ENCODE assay signal across 20 cellular contexts in the genomic region with DNA sequence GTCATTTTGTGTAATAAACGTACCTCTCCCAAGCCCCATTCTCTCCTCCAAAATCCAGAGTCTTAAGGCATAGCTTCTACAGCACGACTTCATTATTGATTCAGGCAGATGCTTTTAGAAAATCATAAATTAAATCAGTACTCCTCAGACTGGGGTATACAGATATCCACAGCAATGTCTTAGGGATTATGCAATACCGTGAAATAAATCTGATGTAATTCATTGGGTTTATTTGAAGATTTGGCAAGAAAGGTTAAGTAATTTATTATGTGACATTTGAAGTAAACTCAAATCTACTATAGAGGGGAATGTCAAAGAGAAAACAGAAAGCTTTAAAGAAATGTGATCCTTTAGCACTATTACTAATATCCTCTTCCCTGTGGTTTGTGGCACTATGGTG.
DNase-seq lines count a peak whose midpoint lies in the region; ATAC-seq and TF ChIP-seq lines count a peak whose summit lies in the region.
"Had no signal": no experiment of that assay in that cellular context is flagged by ENCODE, and none has a peak within 500 bp of the region (broad histone marks: within the 10 kb centered on the region; RNA-seq: fewer than 3 reads in every experiment).

No MANE protein-coding gene starts in this region.

- ATAC-seq in GM21381 (IDR thresholded peaks at IDR 0.05; ENCODE audit: unreplicated experiment): no peak
- ATAC-seq: CD8-positive, alpha-beta T cell; GM23338 had no signal

- dilution Hi-C loops in mammary epithelial cell (cut with HindIII; ENCODE audit: low sequenced_read_pairs): no loop called here

- BruUV-seq in MCF 10A (replicated peaks; lab: Mats Ljungman, UMichigan) (no TSS peak), mammary epithelial cell (replicated peaks; lab: Mats Ljungman, UMichigan) (no TSS peak)

- H3K4me1 Mint-ChIP-seq in MCF 10A (ENCODE audit: insufficient read depth, unreplicated experiment) (peaks cover 14% of the 10 kb centered on the region), nephron (peaks cover 17% of the 10 kb centered on the region)
- H3K4me1 Mint-ChIP-seq: GM23338 had no signal

- H3K9ac ChIP-seq in mammary epithelial cell (ENCODE audit: insufficient read depth, low read length): no peak overlapping the region
- H3K9ac ChIP-seq: BLaER1 had no signal

- no peak overlapping the region for H2AFZ ChIP-seq in mammary epithelial cell (ENCODE audit: low read depth, low read length)
- H2AFZ ChIP-seq: GM23338, PC-9 had no signal

- 15% methylated on average over 3 of the region's 3 CpGs for WGBS in mammary epithelial cell (ENCODE audit: low coverage, missing lambda C conversion rate)
- 20 to 35% methylated on average over 3 of the region's 3 CpGs for WGBS in esophagus squamous epithelium, 2 donors

- intact Hi-C loops in MCF 10A (cut with micrococcal nuclease): no loop called here
- intact Hi-C loops in mammary epithelial cell (cut with micrococcal nuclease): no loop called here
- intact Hi-C loops in esophagus squamous epithelium (cut with DNase I): no loop called here
- intact Hi-C loops in tibial artery (cut with DNase I; ENCODE audit: low total_unique reads): no loop called here

- H3K4me2 ChIP-seq in mammary epithelial cell (ENCODE audit: insufficient read depth, low read depth, low read length): no peak overlapping the region
- H3K4me2 ChIP-seq: BLaER1, GM23338, PC-9 had no signal

- POLR2A ChIA-PET in MCF 10A (lab: Yijun Ruan, JAX): no interaction called here

- H3K4me1 ChIP-seq in mammary epithelial cell (ENCODE audit: insufficient read depth, low read length) (no peaks in the 10 kb centered on the region), esophagus squamous epithelium (no peaks in the 10 kb centered on the region), tibial artery (peaks cover 0 to 37% (median 0%) of the 10 kb centered on the region in 4 donors)
- H3K4me1 ChIP-seq: BLaER1 had no signal

- H3K9me3 Mint-ChIP-seq in MCF 10A (ENCODE audit: unreplicated experiment) (no peaks in the 10 kb centered on the region), nephron (no peaks in the 10 kb centered on the region)
- H3K9me3 Mint-ChIP-seq: CD8-positive, alpha-beta T cell; GM23338 had no signal

- H3K27ac Mint-ChIP-seq in MCF 10A (ENCODE audit: low read depth, unreplicated experiment) (no peak overlapping the region), nephron (peak overlapping the region; percentile 18 to 52 (median 31))
- H3K27ac Mint-ChIP-seq: CD8-positive, alpha-beta T cell; GM23338 had no signal

- no peaks in the 10 kb centered on the region for H3K27me3 ChIP-seq in mammary epithelial cell (ENCODE audit: insufficient read depth, low read length)
- H3K27me3 ChIP-seq in esophagus squamous epithelium: no peaks in the 10 kb centered on the region
- H3K27me3 ChIP-seq in tibial artery: no peaks in the 10 kb centered on the region
- H3K27me3 ChIP-seq: BLaER1 had no signal

- TF ChIP-seq POLR2A in esophagus squamous epithelium (IDR thresholded peaks at IDR 0.05): no peak

- TF ChIP-seq CTCF in MCF 10A (IDR thresholded peaks at IDR 0.05; ENCODE audit: unreplicated experiment) (no peak), mammary epithelial cell (conservative IDR thresholded peaks at IDR 0.05 in 1 of 2, IDR thresholded peaks at IDR 0.05 in 1 of 2; ENCODE audit: extremely low read depth in 1 of 2, insufficient read depth in 1 of 2, low read depth in 1 of 2, low read length in 2 of 2) (no peak), esophagus squamous epithelium (IDR thresholded peaks at IDR 0.05) (no peak), nephron (IDR thresholded peaks at IDR 0.05; ENCODE audit: unreplicated experiment in 3 of 3) (no peak), tibial artery (IDR thresholded peaks at IDR 0.05) (no peak)

- H3K9me3 ChIP-seq in mammary epithelial cell (replicated peaks; ENCODE audit: insufficient read depth, low read length) (no peaks in the 10 kb centered on the region), esophagus squamous epithelium (no peaks in the 10 kb centered on the region), tibial artery (no peaks in the 10 kb centered on the region)
- H3K9me3 ChIP-seq: BLaER1 had no signal

- no peak overlapping the region for H3K27ac ChIP-seq in mammary epithelial cell (ENCODE audit: insufficient read depth, low read depth, low read length)
- peak overlapping the region in 3 of 4 donors; percentile 9 to 42 (median 20) for H3K27ac ChIP-seq in esophagus squamous epithelium
- peak overlapping the region; percentile 54 to 59 for H3K27ac ChIP-seq in tibial artery
- H3K27ac ChIP-seq: 22Rv1, BLaER1, PC-9 had no signal

- in situ Hi-C loops in mammary epithelial cell (cut with MboI; ENCODE audit: low sequenced_read_pairs in 2 of 2): no loop called here

- H3K79me2 ChIP-seq in mammary epithelial cell (ENCODE audit: insufficient read depth, low read length): no peaks in the 10 kb centered on the region

- H3K4me3 ChIP-seq in mammary epithelial cell (replicated peaks in 1 of 3; ENCODE audit: insufficient read depth in 1 of 3, low read depth in 2 of 3, low read length in 3 of 3) (no peak overlapping the region), esophagus squamous epithelium (no peak overlapping the region), tibial artery (no peak overlapping the region)
- H3K4me3 ChIP-seq: BLaER1, GM23338, PC-9 had no signal

- CTCF ChIA-PET in MCF 10A (lab: Yijun Ruan, JAX): no interaction called here
- CTCF ChIA-PET in mammary epithelial cell (lab: Charles Lee; ENCODE audit: low non-redundant PET): no interaction called here

- DNase-seq in MCF 10A (ENCODE audit: unreplicated experiment): peak; percentile 21
- DNase-seq in mammary epithelial cell: no peak
- no peak for DNase-seq in esophagus squamous epithelium (lab: John Stamatoyannopoulos, UW)
- DNase-seq in tibial artery: no peak
- DNase-seq in COR-L47 (lab: John Stamatoyannopoulos, UW): no peak
- no peak for DNase-seq in A172 (ENCODE audit: low spot score)
- DNase-seq: CD8-positive, alpha-beta T cell; DND-41; Karpas-422; MM.1S; NCI-H1092 treated with DMSO at 0.1 percent for 48 hours; NCI-H2081 treated with DMSO at 0.1 percent for 48 hours; NCI-H510A treated with DMSO at 0.1 percent for 48 hours; NCI-H82; PC-9 had no signal

- H4K20me1 ChIP-seq in mammary epithelial cell (ENCODE audit: insufficient read depth, low read length): no peaks in the 10 kb centered on the region
- H4K20me1 ChIP-seq: BLaER1 had no signal

- no peaks in the 10 kb centered on the region for H3K36me3 Mint-ChIP-seq in MCF 10A (ENCODE audit: insufficient read depth, unreplicated experiment)
- H3K36me3 Mint-ChIP-seq in nephron (ENCODE audit: low read depth): no peaks in the 10 kb centered on the region
- H3K36me3 Mint-ChIP-seq: CD8-positive, alpha-beta T cell had no signal

- H3K27me3 Mint-ChIP-seq in MCF 10A (ENCODE audit: insufficient read depth, unreplicated experiment): no peaks in the 10 kb centered on the region
- no peaks in the 10 kb centered on the region for H3K27me3 Mint-ChIP-seq in nephron (ENCODE audit: low read depth)

- no peaks in the 10 kb centered on the region for H3K36me3 ChIP-seq in mammary epithelial cell (ENCODE audit: insufficient read depth, low read length)
- H3K36me3 ChIP-seq in esophagus squamous epithelium: no peaks in the 10 kb centered on the region
- no peaks in the 10 kb centered on the region for H3K36me3 ChIP-seq in tibial artery
- H3K36me3 ChIP-seq: BLaER1 had no signal

- H3K4me3 Mint-ChIP-seq in MCF 10A (ENCODE audit: unreplicated experiment): no peak overlapping the region
- peak overlapping the region in 2 of 3 experiments; percentile 20 to 45 for H3K4me3 Mint-ChIP-seq in nephron
- H3K4me3 Mint-ChIP-seq: CD8-positive, alpha-beta T cell; GM23338 had no signal
